ENCODE assay signal across 9 cellular contexts in genomic region chr22:32880906-32881596, GRCh38.
DNase-seq lines count a peak whose midpoint lies in the region; ATAC-seq, FAIRE-seq and TF ChIP-seq lines count a peak whose summit lies in the region.
"Had no signal": no experiment of that assay in that cellular context is flagged by ENCODE, and none has a peak within 500 bp of the region (broad histone marks: within the 10 kb centered on the region; RNA-seq: fewer than 3 reads in every experiment).

No MANE protein-coding gene starts in this region.

- 56% methylated on average over 20 of the region's 20 CpGs for WGBS in liver
- WGBS in HepG2 (ENCODE audit: low lambda C conversion rate): 92% methylated on average over 17 of the region's 20 CpGs

- DNase-seq in HepG2 (ENCODE audit: low spot score) (no peak), astrocyte (ENCODE audit: low read depth) (peak; percentile 75), lower lobe of right lung (peak; percentile 64), uterus (peak; percentile 89 to 91), immature natural killer cell (no peak), GM19240 (ENCODE audit: insufficient read length, low spot score) (no peak), DMS153 (lab: John Stamatoyannopoulos, UW) (no peak)

- H4K20me1 ChIP-seq in HepG2 (ENCODE audit: insufficient read depth, low read length) (no peaks in the 10 kb centered on the region), astrocyte (ENCODE audit: insufficient read depth, low read length) (no peaks in the 10 kb centered on the region)

- peaks cover 12% of the 10 kb centered on the region for H3K27me3 Mint-ChIP-seq in astrocyte (ENCODE audit: low read depth, unreplicated experiment)
- H3K27me3 Mint-ChIP-seq in immature natural killer cell (ENCODE audit: low read depth in 3 of 3): peaks cover 7 to 21% (median 12%) of the 10 kb centered on the region in 3 donors

- no peak for TF ChIP-seq POLR2A in HepG2 (IDR thresholded peaks at IDR 0.05; ENCODE audit: insufficient read depth in 1 of 2, low read depth in 2 of 2, low read length in 2 of 2)
- no peak for TF ChIP-seq POLR2A in uterus (IDR thresholded peaks at IDR 0.05)

- no peak overlapping the region for H3K4me3 Mint-ChIP-seq in astrocyte (ENCODE audit: unreplicated experiment)
- H3K4me3 Mint-ChIP-seq in immature natural killer cell: no peak overlapping the region

- FAIRE-seq in HepG2 (lab: Jason Lieb, UNC) (no peak), astrocyte (lab: Jason Lieb, UNC) (no peak)

- H3K4me1 Mint-ChIP-seq in astrocyte (ENCODE audit: low read depth, unreplicated experiment) (no peaks in the 10 kb centered on the region), immature natural killer cell (no peaks in the 10 kb centered on the region)

- H3K9me3 ChIP-seq in liver (ENCODE audit: control insufficient read depth in 4 of 4, low read length in 3 of 4): no peaks in the 10 kb centered on the region
- no peaks in the 10 kb centered on the region for H3K9me3 ChIP-seq in HepG2 (ENCODE audit: low read length)
- H3K9me3 ChIP-seq in astrocyte (ENCODE audit: insufficient read depth, low read depth, low read length): no peaks in the 10 kb centered on the region
- H3K9me3 ChIP-seq in lower lobe of right lung: no peaks in the 10 kb centered on the region
- H3K9me3 ChIP-seq in uterus: no peaks in the 10 kb centered on the region

- BruUV-seq in HepG2 (replicated peaks; lab: Mats Ljungman, UMichigan): no TSS peak

- intact Hi-C loops in HepG2 (cut with micrococcal nuclease; ENCODE audit: unreplicated experiment) (no loop called here), lower lobe of right lung (cut with DNase I) (no loop called here), uterus (cut with DNase I; ENCODE audit: low total_unique reads) (no loop called here)

- POLR2A ChIA-PET in HepG2 (lab: Yijun Ruan, JAX): no interaction called here

- H3K9me3 Mint-ChIP-seq in astrocyte (ENCODE audit: unreplicated experiment) (no peaks in the 10 kb centered on the region), immature natural killer cell (no peaks in the 10 kb centered on the region)

- H2AFZ ChIP-seq in HepG2 (ENCODE audit: low read length) (no peak overlapping the region), astrocyte (ENCODE audit: low read depth, low read length) (no peak overlapping the region)

- TF ChIP-seq CTCF in liver (IDR thresholded peaks at IDR 0.05; ENCODE audit: low read depth, low read length, missing input control): no peak
- TF ChIP-seq CTCF in HepG2 (CRISPR knock-in tag; IDR thresholded peaks at IDR 0.05): no peak
- TF ChIP-seq CTCF in astrocyte (IDR thresholded peaks at IDR 0.05; ENCODE audit: insufficient read depth, low read depth, low read length): no peak
- TF ChIP-seq CTCF in lower lobe of right lung (IDR thresholded peaks at IDR 0.05): no peak
- no peak for TF ChIP-seq CTCF in uterus (IDR thresholded peaks at IDR 0.05)

- H3K36me3 ChIP-seq in liver (ENCODE audit: control insufficient read depth in 4 of 4, insufficient read depth in 3 of 4, low read depth in 1 of 4, low read length in 3 of 4) (no peaks in the 10 kb centered on the region), HepG2 (replicated peaks in 1 of 2; ENCODE audit: control insufficient read depth in 1 of 2, insufficient read depth in 2 of 2, low read length in 2 of 2) (no peaks in the 10 kb centered on the region), astrocyte (ENCODE audit: insufficient read depth, low read length) (no peaks in the 10 kb centered on the region), lower lobe of right lung (no peaks in the 10 kb centered on the region), uterus (no peaks in the 10 kb centered on the region)

- H3K4me2 ChIP-seq in HepG2 (ENCODE audit: low read depth, low read length): no peak overlapping the region
- peak overlapping the region; percentile 41 for H3K4me2 ChIP-seq in astrocyte (ENCODE audit: low read length)

- H3K9ac ChIP-seq in liver (ENCODE audit: low read depth in 1 of 2, low read length in 2 of 2): no peak overlapping the region
- H3K9ac ChIP-seq in HepG2 (ENCODE audit: insufficient read depth, low read depth, low read length): no peak overlapping the region
- no peak overlapping the region for H3K9ac ChIP-seq in astrocyte (ENCODE audit: low read length)

- ATAC-seq in HepG2 (no peak), lower lobe of right lung (peak; percentile 82 to 85)

- H3K4me1 ChIP-seq in liver (ENCODE audit: control insufficient read depth in 4 of 4, insufficient read depth in 4 of 4, low read length in 3 of 4) (no peaks in the 10 kb centered on the region), HepG2 (ENCODE audit: insufficient read depth, low read length) (no peaks in the 10 kb centered on the region), astrocyte (ENCODE audit: insufficient read depth, low read length) (peaks cover 9% of the 10 kb centered on the region), lower lobe of right lung (peaks cover 15% of the 10 kb centered on the region), uterus (peaks cover 0 to 4% of the 10 kb centered on the region in 2 donors)

- CTCF ChIA-PET in HepG2 (lab: Yijun Ruan, JAX; ENCODE audit: low intra/inter-chr PET ratio, low total read pairs): no interaction called here

- no peak for TF ChIP-seq EP300 in HepG2 (IDR thresholded peaks at IDR 0.05; ENCODE audit: low read depth in 2 of 2, low read length in 2 of 2)
- no peak for TF ChIP-seq EP300 in HepG2 (CRISPR knock-in tag; IDR thresholded peaks at IDR 0.05; ENCODE audit: borderline replicate concordance)

- H3K27ac ChIP-seq in liver (ENCODE audit: low read depth in 1 of 2, low read length in 2 of 2): peak overlapping the region; percentile 42 to 49
- no peak overlapping the region for H3K27ac ChIP-seq in HepG2 (ENCODE audit: extremely low read length, insufficient read depth, low read length)
- no peak overlapping the region for H3K27ac ChIP-seq in astrocyte (ENCODE audit: low read depth, low read length)
- H3K27ac ChIP-seq in lower lobe of right lung: peak overlapping the region; percentile 6
- H3K27ac ChIP-seq in uterus: peak overlapping the region; percentile 53 to 57
- H3K27ac ChIP-seq: C4-2B had no signal

- H3K27me3 ChIP-seq in liver (ENCODE audit: control insufficient read depth in 4 of 4, insufficient read depth in 4 of 4, low read length in 3 of 4) (no peaks in the 10 kb centered on the region), HepG2 (ENCODE audit: control insufficient read depth in 1 of 2, insufficient read depth in 2 of 2, low read length in 2 of 2) (no peaks in the 10 kb centered on the region), astrocyte (ENCODE audit: insufficient read depth, low read length) (peaks cover 11% of the 10 kb centered on the region), lower lobe of right lung (ENCODE audit: low read depth) (no peaks in the 10 kb centered on the region), uterus (no peaks in the 10 kb centered on the region)

- in situ Hi-C loops in HepG2 (cut with HindIII; ENCODE audit: extremely low pct_ligation_motif_present, low pct_unique_long_range_greater_than_20kb): no loop called here

- TF ChIP-seq RAD21 in liver (IDR thresholded peaks at IDR 0.05) (peak in 1 of 2 donors; percentile 42), HepG2 (CRISPR knock-in tag; IDR thresholded peaks at IDR 0.05) (no peak)

- H3K79me2 ChIP-seq in HepG2 (ENCODE audit: insufficient read depth, low read length) (no peaks in the 10 kb centered on the region), astrocyte (ENCODE audit: insufficient read depth, low read length) (no peaks in the 10 kb centered on the region)

- H3K27ac Mint-ChIP-seq in astrocyte (ENCODE audit: unreplicated experiment): no peak overlapping the region
- no peak overlapping the region for H3K27ac Mint-ChIP-seq in immature natural killer cell

- H3K36me3 Mint-ChIP-seq in astrocyte (ENCODE audit: low read depth, unreplicated experiment): no peaks in the 10 kb centered on the region
- no peaks in the 10 kb centered on the region for H3K36me3 Mint-ChIP-seq in immature natural killer cell

- H3K4me3 ChIP-seq in liver (ENCODE audit: low read depth in 1 of 3, low read length in 3 of 3) (no peak overlapping the region), HepG2 (replicated peaks in 1 of 3; ENCODE audit: insufficient read depth in 1 of 3, low read depth in 2 of 3, low read length in 3 of 3) (no peak overlapping the region), astrocyte (ENCODE audit: insufficient read depth, low read depth, low read length) (no peak overlapping the region), lower lobe of right lung (no peak overlapping the region), uterus (no peak overlapping the region)

TF ChIP-seq in liver, 16 proteins besides CTCF, POLR2A, EP300 and RAD21:
- peak; percentile 85 for TF ChIP-seq NR2F2 (IDR thresholded peaks at IDR 0.05)
- peak; percentile 20 for TF ChIP-seq SP1 (IDR thresholded peaks at IDR 0.05)
- no peak for TF ChIP-seq ATF3 (IDR thresholded peaks at IDR 0.05)

TF ChIP-seq in HepG2, 621 proteins besides CTCF, POLR2A, EP300 and RAD21:
- TF ChIP-seq POLR2AphosphoS5 (IDR thresholded peaks at IDR 0.05; ENCODE audit: low read depth, low read length): no peak
- no peak for TF ChIP-seq ZSCAN12 (CRISPR knock-in tag; IDR thresholded peaks at IDR 0.05)
- TF ChIP-seq RFXANK (CRISPR knock-in tag; IDR thresholded peaks at IDR 0.05): no peak
- TF ChIP-seq SNAPC5 (CRISPR knock-in tag; IDR thresholded peaks at IDR 0.05; ENCODE audit: borderline replicate concordance): no peak
- no peak for TF ChIP-seq HDAC6 (IDR thresholded peaks at IDR 0.05; ENCODE audit: low read depth, low read length)
- TF ChIP-seq ZNF329 (CRISPR knock-in tag; IDR thresholded peaks at IDR 0.05; ENCODE audit: low read depth): no peak
- TF ChIP-seq SSRP1 (CRISPR knock-in tag; IDR thresholded peaks at IDR 0.05): no peak

Comparison
In these comparisons a context has a peak if more than half of its experiments do, and no peak if none do; other contexts are left out.
1. H3K27ac ChIP-seq: peak in liver (2 of 2), lower lobe of right lung (single experiment) and uterus (2 of 2); none in HepG2 (single experiment) and astrocyte (single experiment).
2. DNase-seq: peak in astrocyte (single experiment), lower lobe of right lung (single experiment) and uterus (2 of 2); none in HepG2 (single experiment), immature natural killer cell (0 of 3), GM19240 (single experiment) and DMS153 (single experiment).